ENCODE assay signal across 20 cellular contexts in the genomic region with DNA sequence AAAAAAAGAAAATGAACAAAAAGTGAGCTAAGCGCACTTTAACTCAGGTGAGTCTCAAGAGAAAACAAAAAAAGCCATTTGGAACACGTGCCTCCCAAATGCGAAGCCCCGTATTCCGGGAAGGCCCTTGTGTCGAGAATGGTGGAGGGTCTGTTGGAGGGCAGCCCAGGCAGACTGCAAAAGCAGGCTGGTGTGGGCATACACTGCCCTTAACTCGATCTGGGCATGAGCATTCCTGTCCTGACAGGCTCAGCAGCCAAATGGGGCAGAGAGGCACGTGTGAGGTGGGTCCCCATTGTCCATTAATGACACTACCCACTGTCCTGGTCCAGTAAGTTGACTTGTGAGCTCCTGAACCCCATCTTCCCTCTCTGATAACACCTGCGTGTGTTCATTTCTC. TPM values are rescaled to one million over a fixed set of nuclear protein-coding genes. Genes with fewer than 3 reads are reported as not detected.
DNase-seq lines count a peak whose midpoint lies in the region; ATAC-seq, FAIRE-seq and TF ChIP-seq lines count a peak whose summit lies in the region.
"Had no signal": no experiment of that assay in that cellular context is flagged by ENCODE, and none has a peak within 500 bp of the region (broad histone marks: within the 10 kb centered on the region; RNA-seq: fewer than 3 reads in every experiment).

No MANE protein-coding gene starts in this region.

- H3K27me3 ChIP-seq in spleen (replicated peaks in 1 of 7) = no peaks in the 10 kb centered on the region
- H3K27me3 ChIP-seq in gastrocnemius medialis = no peaks in the 10 kb centered on the region
- H3K27me3 ChIP-seq in tibial nerve = no peaks in the 10 kb centered on the region

- in situ Hi-C loops in gastrocnemius medialis (cut with MboI; ENCODE audit: low sequenced_read_pairs in 4 of 4) = no loop called here

- peaks cover 1% of the 10 kb centered on the region for H3K36me3 Mint-ChIP-seq in chondrocyte (ENCODE audit: low read depth)

- 83 to 92% (median 90%) methylated on average over 9 of the region's 9 CpGs for WGBS in spleen, 5 donors
- 86 to 89% methylated on average over 9 of the region's 9 CpGs for WGBS in tibial nerve, 2 donors

- H3K4me1 ChIP-seq in kidney (ENCODE audit: control insufficient read depth in 1 of 2, insufficient read depth in 1 of 2, low read depth in 1 of 2, low read length in 2 of 2) (no peaks in the 10 kb centered on the region), spleen (peaks cover 0 to 5% (median 0%) of the 10 kb centered on the region in 6 donors), gastrocnemius medialis (no peaks in the 10 kb centered on the region), tibial nerve (peaks cover 0 to 17% (median 0%) of the 10 kb centered on the region in 4 donors)
- H3K4me1 ChIP-seq: Caco-2 had no signal

- no peak overlapping the region for H3K9ac ChIP-seq in kidney (ENCODE audit: low read length in 2 of 2)
- H3K9ac ChIP-seq: GM23248 had no signal

- H3K4me3 ChIP-seq in kidney (ENCODE audit: low read length in 2 of 2) (no peak overlapping the region), spleen (no peak overlapping the region), gastrocnemius medialis (no peak overlapping the region), tibial nerve (no peak overlapping the region)
- H3K4me3 ChIP-seq: GM23248 had no signal

- FAIRE-seq in kidney (lab: Jason Lieb, UNC) = no peak
- FAIRE-seq: A204.1, D721Med, G401.6, GM12891, GM19239, H54 had no signal

- intact Hi-C loops in kidney (cut with DNase I) (no loop called here), spleen (cut with DNase I; ENCODE audit: low total_unique reads) (no loop called here), gastrocnemius medialis (cut with DNase I; ENCODE audit: low total_unique reads) (no loop called here)

- no peak overlapping the region for H3K27ac ChIP-seq in kidney (ENCODE audit: low read depth in 2 of 2, low read length in 2 of 2)
- H3K27ac ChIP-seq in spleen = no peak overlapping the region
- no peak overlapping the region for H3K27ac ChIP-seq in gastrocnemius medialis
- H3K27ac ChIP-seq in tibial nerve = no peak overlapping the region
- H3K27ac ChIP-seq: C4-2B, GM23248, HL-60 had no signal

- DNase-seq in chondrocyte (ENCODE audit: low spot score) (peak; percentile 21), kidney (peak; percentile 26), spleen (peak; percentile 55), gastrocnemius medialis (no peak), tibial nerve (ENCODE audit: low spot score in 2 of 2) (no peak)
- DNase-seq in activated naive CD4-positive, alpha-beta T cell (lab: John Stamatoyannopoulos, UW) = no peak
- DNase-seq: AML-193; Caco-2; CD4-positive, alpha-beta T cell; GM23248; HCEC 1CT had no signal

- no peak for TF ChIP-seq EP300 in tibial nerve (IDR thresholded peaks at IDR 0.05)

- H3K27me3 Mint-ChIP-seq in chondrocyte (ENCODE audit: low read depth) = peaks cover 3% of the 10 kb centered on the region
- H3K27me3 Mint-ChIP-seq: CD4-positive, alpha-beta T cell had no signal

- H3K9me3 ChIP-seq in kidney (ENCODE audit: control insufficient read depth in 1 of 2, low read length in 2 of 2) = no peaks in the 10 kb centered on the region
- no peaks in the 10 kb centered on the region for H3K9me3 ChIP-seq in spleen
- no peaks in the 10 kb centered on the region for H3K9me3 ChIP-seq in gastrocnemius medialis
- no peaks in the 10 kb centered on the region for H3K9me3 ChIP-seq in tibial nerve
- H3K9me3 ChIP-seq: Caco-2 had no signal

- no peak for TF ChIP-seq POLR2A in spleen (IDR thresholded peaks at IDR 0.05)
- no peak for TF ChIP-seq POLR2A in gastrocnemius medialis (IDR thresholded peaks at IDR 0.05)
- no peak for TF ChIP-seq POLR2A in tibial nerve (IDR thresholded peaks at IDR 0.05)

- H3K4me3 Mint-ChIP-seq in chondrocyte (ENCODE audit: unreplicated experiment) = no peak overlapping the region
- H3K4me3 Mint-ChIP-seq: CD4-positive, alpha-beta T cell had no signal

- no peaks in the 10 kb centered on the region for H3K9me3 Mint-ChIP-seq in chondrocyte (ENCODE audit: low read depth)
- H3K9me3 Mint-ChIP-seq: CD4-positive, alpha-beta T cell had no signal

- no peak for ATAC-seq in gastrocnemius medialis

- H3K36me3 ChIP-seq in kidney (ENCODE audit: control insufficient read depth in 1 of 2, insufficient read depth in 2 of 2, low read length in 2 of 2) (no peaks in the 10 kb centered on the region), spleen (peaks cover 0 to 90% (median 16%) of the 10 kb centered on the region in 6 donors), gastrocnemius medialis (peaks cover 0 to 11% of the 10 kb centered on the region in 2 donors), tibial nerve (peaks cover 0 to 83% (median 3%) of the 10 kb centered on the region in 3 donors)

- TF ChIP-seq CTCF in chondrocyte (IDR thresholded peaks at IDR 0.05) (no peak), kidney (IDR thresholded peaks at IDR 0.05; ENCODE audit: borderline replicate concordance, extremely low read depth, insufficient read depth) (no peak), spleen (IDR thresholded peaks at IDR 0.05 in 8 of 11, conservative IDR thresholded peaks at IDR 0.05 in 3 of 11) (no peak), gastrocnemius medialis (IDR thresholded peaks at IDR 0.05 in 4 of 5, conservative IDR thresholded peaks at IDR 0.05 in 1 of 5) (no peak), tibial nerve (IDR thresholded peaks at IDR 0.05) (no peak)

- peaks cover 11% of the 10 kb centered on the region for H3K4me1 Mint-ChIP-seq in chondrocyte (ENCODE audit: low read depth)

- no peak overlapping the region for H3K27ac Mint-ChIP-seq in chondrocyte (ENCODE audit: unreplicated experiment)
- H3K27ac Mint-ChIP-seq: CD4-positive, alpha-beta T cell had no signal

RNA-seq across cellular contexts. Expression of a gene that starts 57.7 kb away (rescaled TPM):
- total RNA-seq in chondrocyte = 1.5 to 2.0 TPM (median 1.6 TPM) in 3 replicates
- total RNA-seq in kidney = 63.4 TPM
- 13.8 TPM for polyA plus RNA-seq in kidney (ENCODE audit: insufficient read depth, low read depth, low replicate concordance)
- total RNA-seq in spleen = 10 to 100 TPM; 19.3 to 39.4 (median 28.7) TPM
- 10 to 100 TPM; 11.9 to 18.2 (median 16.2) TPM for polyA plus RNA-seq in spleen
- total RNA-seq in gastrocnemius medialis = 10 to 100 TPM in 2 of 4 donors, 1 to 10 TPM in 2; 9.2 to 15.8 (median 12.1) TPM
- total RNA-seq in tibial nerve = 10 to 100 TPM; 72.6 to 85.9 (median 75.6) TPM
- total RNA-seq: Caco-2, HT1080 had no signal

Comparison
In these comparisons a context has a peak if more than half of its experiments do, and no peak if none do; other contexts are left out.
1. DNase-seq: peak in chondrocyte (single experiment), kidney (single experiment) and spleen (single experiment); none in gastrocnemius medialis (0 of 2), activated naive CD4-positive, alpha-beta T cell (0 of 4) and tibial nerve (0 of 2).